In the genomic region with DNA sequence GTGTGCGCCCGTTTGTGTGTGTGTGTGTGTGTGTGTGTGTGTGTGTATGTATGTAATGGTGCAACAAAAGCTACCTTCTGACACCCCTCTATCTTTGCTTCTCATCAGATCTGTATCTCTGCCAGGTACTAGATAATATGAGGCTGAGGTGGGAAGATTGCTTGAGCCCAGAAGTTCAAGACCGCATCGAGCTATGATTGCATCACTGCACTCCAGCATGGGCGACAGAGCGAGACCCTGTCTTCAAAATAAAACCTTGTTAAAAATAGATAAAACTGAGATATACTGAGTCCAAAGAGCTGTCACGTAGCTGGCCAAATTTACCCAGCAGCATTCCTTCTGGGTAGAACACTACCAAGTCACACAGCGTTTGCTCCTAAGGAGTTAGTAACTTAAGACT, we compare ENCODE assay signal across 35 cellular contexts. TPM values are rescaled to one million over a fixed set of nuclear protein-coding genes. Genes with fewer than 3 reads are reported as not detected.
"Had no signal": no experiment of that assay in that cellular context is flagged by ENCODE, and none has a peak within 500 bp of the region (broad histone marks: within the 10 kb centered on the region; RNA-seq: fewer than 3 reads in every experiment).

No MANE protein-coding gene starts in this region.

- H3K36me3 ChIP-seq: adrenal gland, brain microvascular endothelial cell, breast epithelium had no signal

- H3K4me3 ChIP-seq: adrenal gland, body of pancreas, breast epithelium had no signal

- H3K27me3 Mint-ChIP-seq: activated B cell treated with CpG ODN at 0.5 μM for 24 hours; activated CD4-positive, alpha-beta memory T cell treated with anti-CD3 and anti-CD28 coated beads for 36 hours; activated CD4-positive, alpha-beta T cell treated with anti-CD3 and anti-CD28 coated beads, Interleukin-2, amount 10 ng/mL, durations not matched to agents 24 days and 14 days; activated CD8-positive, alpha-beta T cell treated with anti-CD3 and anti-CD28 coated beads for 36 hours; activated naive CD8-positive, alpha-beta T cell treated with anti-CD3 and anti-CD28 coated beads for 36 hours; activated T-helper 17 cell treated with anti-CD3 and anti-CD28 coated beads, Interleukin-2, amount 50 U/mL, for 72 hours had no signal

- H3K9me3 ChIP-seq: adrenal gland, body of pancreas, breast epithelium had no signal

- FAIRE-seq: TTC549 had no signal

- H3K4me1 ChIP-seq: adrenal gland, body of pancreas, breast epithelium had no signal

- DNase-seq: activated B cell treated with CpG ODN at 0.5 μM for 24 hours; activated CD4-positive, alpha-beta memory T cell treated with anti-CD3 and anti-CD28 coated beads for 36 hours; activated CD4-positive, alpha-beta T cell treated with anti-CD3 and anti-CD28 coated beads for 4 hours; activated CD4-positive, alpha-beta T cell treated with anti-CD3 and anti-CD28 coated beads, Interleukin-2, amount 10 ng/mL, durations not matched to agents 24 days and 14 days; activated CD4-positive, alpha-beta T cell treated with anti-CD3 and anti-CD28 coated beads, Interleukin-2, amount 50 U/mL, for 1 hour; activated CD4-positive, alpha-beta T cell treated with anti-CD3 and anti-CD28 coated beads, Interleukin-2, amount 50 U/mL, for 4 hours; activated CD4-positive, CD25-positive, alpha-beta regulatory T cell treated with anti-CD3 and anti-CD28 coated beads, Interleukin-2, amount 50 U/mL, for 72 hours; activated CD8-positive, alpha-beta memory T cell treated with anti-CD3 and anti-CD28 coated beads, Interleukin-2, amount 50 U/mL, for 4 hours; activated CD8-positive, alpha-beta T cell treated with anti-CD3 and anti-CD28 coated beads for 36 hours; activated effector memory CD4-positive, alpha-beta T cell treated with anti-CD3 and anti-CD28 coated beads, Interleukin-2, amount 50 U/mL, for 16 hours; activated gamma-delta T cell treated with Interleukin-2 at 50 U/mL for 16 hours; activated naive CD4-positive, alpha-beta T cell; activated naive CD4-positive, alpha-beta T cell treated with anti-CD3 and anti-CD28 coated beads for 36 hours; activated naive CD4-positive, alpha-beta T cell treated with anti-CD3 and anti-CD28 coated beads, Interleukin-2, amount 50 U/mL, for 16 hours; activated naive CD8-positive, alpha-beta T cell treated with anti-CD3 and anti-CD28 coated beads for 36 hours; activated T-cell treated with anti-CD3 and anti-CD28 coated beads for 4 hours; activated T-cell treated with anti-CD3 and anti-CD28 coated beads, Interleukin-2, amount 50 U/mL, for 1 hour; activated T-cell treated with anti-CD3 and anti-CD28 coated beads, Interleukin-2, amount 50 U/mL, for 4 hours; activated T-cell treated with anti-CD3 and anti-CD28 coated beads, Interleukin-2, amount 50 U/mL, for 72 hours; adrenal gland; amniotic stem cell; aorta; body of pancreas; brain microvascular endothelial cell; central memory CD4-positive, alpha-beta T cell; T-helper 2 cell; T-helper 9 cell had no signal

- H3K27me3 ChIP-seq: adrenal gland, body of pancreas, brain microvascular endothelial cell, breast epithelium had no signal

- H3K9me3 Mint-ChIP-seq: activated B cell treated with CpG ODN at 0.5 μM for 24 hours; activated CD4-positive, alpha-beta memory T cell treated with anti-CD3 and anti-CD28 coated beads for 36 hours; activated CD4-positive, alpha-beta T cell treated with anti-CD3 and anti-CD28 coated beads, Interleukin-2, amount 10 ng/mL, durations not matched to agents 24 days and 14 days; activated CD8-positive, alpha-beta T cell treated with anti-CD3 and anti-CD28 coated beads for 36 hours; activated naive CD4-positive, alpha-beta T cell treated with anti-CD3 and anti-CD28 coated beads for 36 hours; activated naive CD4-positive, alpha-beta T cell treated with anti-CD3 and anti-CD28 coated beads, Interleukin-2, amount 50 U/mL, for 72 hours; activated naive CD8-positive, alpha-beta T cell treated with anti-CD3 and anti-CD28 coated beads for 36 hours; activated T-cell treated with anti-CD3 and anti-CD28 coated beads, Interleukin-2, amount 50 U/mL, for 4 hours; activated T-helper 1 cell treated with anti-CD3 and anti-CD28 coated beads, Interleukin-12 subunit alpha, Interleukin-12 subunit beta, Interleukin-2, Interleukin-4 antibody, amounts not matched to agents 30 ng/mL and 10 ng/mL and 1 ng/mL, durations not matched to agents 14 hours and 24 hours and 36 hours; activated T-helper 17 cell treated with anti-CD3 and anti-CD28 coated beads, Interleukin-2, amount 50 U/mL, for 72 hours; T-helper 2 cell treated with Interferon-gamma antibody and Interleukin-4, amounts not matched to agents 5 μg/mL and 100 μg/mL, for 36 hours had no signal

- H3K27ac ChIP-seq: adrenal gland, body of pancreas, brain microvascular endothelial cell, breast epithelium, VCaP had no signal

- H3K27ac Mint-ChIP-seq: activated B cell treated with CpG ODN at 0.5 μM for 24 hours; activated CD4-positive, alpha-beta memory T cell treated with anti-CD3 and anti-CD28 coated beads for 36 hours; activated CD4-positive, alpha-beta T cell treated with anti-CD3 and anti-CD28 coated beads, Interleukin-2, amount 10 ng/mL, durations not matched to agents 24 days and 14 days; activated CD8-positive, alpha-beta T cell treated with anti-CD3 and anti-CD28 coated beads for 36 hours; activated naive CD4-positive, alpha-beta T cell treated with anti-CD3 and anti-CD28 coated beads for 36 hours; activated naive CD4-positive, alpha-beta T cell treated with anti-CD3 and anti-CD28 coated beads, Interleukin-2, amount 50 U/mL, for 72 hours; activated naive CD8-positive, alpha-beta T cell treated with anti-CD3 and anti-CD28 coated beads for 36 hours; activated T-cell treated with anti-CD3 and anti-CD28 coated beads, Interleukin-2, amount 50 U/mL, for 72 hours; activated T-helper 1 cell treated with anti-CD3 and anti-CD28 coated beads, Interleukin-12 subunit alpha, Interleukin-12 subunit beta, Interleukin-2, Interleukin-4 antibody, amounts not matched to agents 30 ng/mL and 10 ng/mL and 1 ng/mL, durations not matched to agents 14 hours and 24 hours and 36 hours; activated T-helper 17 cell treated with anti-CD3 and anti-CD28 coated beads, Interleukin-2, amount 50 U/mL, for 72 hours; T-helper 2 cell treated with Interferon-gamma antibody and Interleukin-4, amounts not matched to agents 5 μg/mL and 100 μg/mL, for 36 hours had no signal

- H3K4me3 Mint-ChIP-seq: activated B cell treated with CpG ODN at 0.5 μM for 24 hours; activated CD4-positive, alpha-beta memory T cell treated with anti-CD3 and anti-CD28 coated beads for 36 hours; activated CD4-positive, alpha-beta T cell treated with anti-CD3 and anti-CD28 coated beads, Interleukin-2, amount 10 ng/mL, durations not matched to agents 24 days and 14 days; activated CD8-positive, alpha-beta T cell treated with anti-CD3 and anti-CD28 coated beads for 36 hours; activated naive CD4-positive, alpha-beta T cell treated with anti-CD3 and anti-CD28 coated beads for 36 hours; activated naive CD8-positive, alpha-beta T cell treated with anti-CD3 and anti-CD28 coated beads for 36 hours; activated T-cell treated with anti-CD3 and anti-CD28 coated beads, Interleukin-2, amount 50 U/mL, for 4 hours; activated T-cell treated with anti-CD3 and anti-CD28 coated beads, Interleukin-2, amount 50 U/mL, for 72 hours; activated T-helper 1 cell treated with anti-CD3 and anti-CD28 coated beads, Interleukin-12 subunit alpha, Interleukin-12 subunit beta, Interleukin-2, Interleukin-4 antibody, amounts not matched to agents 30 ng/mL and 10 ng/mL and 1 ng/mL, durations not matched to agents 14 hours and 24 hours and 36 hours; activated T-helper 17 cell treated with anti-CD3 and anti-CD28 coated beads, Interleukin-2, amount 50 U/mL, for 72 hours; T-helper 2 cell treated with Interferon-gamma antibody and Interleukin-4, amounts not matched to agents 5 μg/mL and 100 μg/mL, for 36 hours had no signal

- H3K36me3 Mint-ChIP-seq: activated CD4-positive, alpha-beta memory T cell treated with anti-CD3 and anti-CD28 coated beads for 36 hours; activated naive CD4-positive, alpha-beta T cell treated with anti-CD3 and anti-CD28 coated beads, Interleukin-2, amount 50 U/mL, for 72 hours; activated naive CD8-positive, alpha-beta T cell treated with anti-CD3 and anti-CD28 coated beads for 36 hours had no signal

- ATAC-seq: activated CD8-positive, alpha-beta T cell treated with anti-CD3 and anti-CD28 coated beads for 36 hours; activated naive CD4-positive, alpha-beta T cell treated with anti-CD3 and anti-CD28 coated beads, Interleukin-2, amount 50 U/mL, for 72 hours; activated T-cell treated with anti-CD3 and anti-CD28 coated beads, Interleukin-2, amount 50 U/mL, for 4 hours; activated T-cell treated with anti-CD3 and anti-CD28 coated beads, Interleukin-2, amount 50 U/mL, for 72 hours; activated T-helper 17 cell treated with anti-CD3 and anti-CD28 coated beads, Interleukin-2, amount 50 U/mL, for 72 hours; body of pancreas had no signal

- H3K4me1 Mint-ChIP-seq: activated B cell treated with CpG ODN at 0.5 μM for 24 hours; activated CD4-positive, alpha-beta T cell treated with anti-CD3 and anti-CD28 coated beads, Interleukin-2, amount 10 ng/mL, durations not matched to agents 24 days and 14 days; activated naive CD8-positive, alpha-beta T cell treated with anti-CD3 and anti-CD28 coated beads for 36 hours; activated T-helper 17 cell treated with anti-CD3 and anti-CD28 coated beads, Interleukin-2, amount 50 U/mL, for 72 hours had no signal

RNA-seq across cellular contexts. Expression of a gene that starts 18.4 kb away (rescaled TPM):
- total RNA-seq: activated CD4-positive, alpha-beta memory T cell treated with anti-CD3 and anti-CD28 coated beads for 36 hours; activated CD4-positive, alpha-beta T cell treated with anti-CD3 and anti-CD28 coated beads, Interleukin-2, amount 10 ng/mL, durations not matched to agents 24 days and 14 days; activated CD8-positive, alpha-beta memory T cell treated with anti-CD3 and anti-CD28 coated beads for 36 hours; activated CD8-positive, alpha-beta T cell treated with anti-CD3 and anti-CD28 coated beads for 36 hours; activated naive CD4-positive, alpha-beta T cell treated with anti-CD3 and anti-CD28 coated beads for 36 hours; activated naive CD8-positive, alpha-beta T cell treated with anti-CD3 and anti-CD28 coated beads for 36 hours; activated T-helper 1 cell treated with anti-CD3 and anti-CD28 coated beads, Interleukin-12 subunit alpha, Interleukin-12 subunit beta, Interleukin-2, Interleukin-4 antibody, amounts not matched to agents 30 ng/mL and 10 ng/mL and 1 ng/mL, durations not matched to agents 14 hours and 24 hours and 36 hours; activated T-helper 17 cell treated with anti-CD3 and anti-CD28 coated beads, Interleukin-2, amount 50 U/mL, for 72 hours had no signal
